1 cellular context compared by ENCODE assay signal in genomic region chr2:154449951-154450658, GRCh38.
A peak's percentile ranks its signal among the peaks of the same experiment; 100 is the strongest.
TF ChIP-seq lines count a peak whose summit lies in the region.

No MANE protein-coding gene starts in this region.

TF ChIP-seq in HepG2, 621 proteins besides CTCF, POLR2A, EP300 and RAD21 (continued from another document and continues in another):
- TF ChIP-seq FOXP4 (CRISPR knock-in tag; IDR thresholded peaks at IDR 0.05) = peak; percentile 96
- TF ChIP-seq SALL1 (CRISPR knock-in tag; IDR thresholded peaks at IDR 0.05) = peak; percentile 82; the same call in 1 of the 2 replicates
- peak; percentile 82; the same call in 1 of the 2 replicates for TF ChIP-seq MBD4 (IDR thresholded peaks at IDR 0.05; ENCODE audit: borderline replicate concordance, low read length)
- peak; percentile 75 for TF ChIP-seq ZEB1 (IDR thresholded peaks at IDR 0.05; ENCODE audit: insufficient replicate concordance, low read depth)
- no peak for TF ChIP-seq ZBTB33 (CRISPR knock-in tag; IDR thresholded peaks at IDR 0.05)
- 0 out of 2 replicates have a peak, but pooled peaks have one; percentile 23 for TF ChIP-seq DMAP1 (CRISPR knock-in tag; IDR thresholded peaks at IDR 0.05)
- TF ChIP-seq XBP1 (CRISPR knock-in tag; IDR thresholded peaks at IDR 0.05) = no peak
- peak; percentile 91 for TF ChIP-seq BCL6 (CRISPR knock-in tag; IDR thresholded peaks at IDR 0.05)
- TF ChIP-seq YY1 (IDR thresholded peaks at IDR 0.05; ENCODE audit: insufficient read depth, insufficient replicate concordance, low read depth, low read length) = peak; percentile 76
- TF ChIP-seq SMAD1 (CRISPR knock-in tag; IDR thresholded peaks at IDR 0.05; ENCODE audit: borderline replicate concordance, low read depth) = no peak
- peak; percentile 72; the same call in 1 of the 2 replicates for TF ChIP-seq THYN1 (CRISPR knock-in tag; IDR thresholded peaks at IDR 0.05; ENCODE audit: borderline replicate concordance, low read depth)
- peak; percentile 60; the same call in 1 of the 2 replicates for TF ChIP-seq HOXA3 (CRISPR knock-in tag; IDR thresholded peaks at IDR 0.05)
- no peak for TF ChIP-seq ZMAT3 (CRISPR knock-in tag; conservative IDR thresholded peaks at IDR 0.05)
- peak; percentile 98 for TF ChIP-seq ARID5B (CRISPR knock-in tag; IDR thresholded peaks at IDR 0.05)
- peak; percentile 85 for TF ChIP-seq CREM (IDR thresholded peaks at IDR 0.05)
- no peak for TF ChIP-seq CREM (CRISPR knock-in tag; IDR thresholded peaks at IDR 0.05)
- no peak for TF ChIP-seq RARG (CRISPR knock-in tag; IDR thresholded peaks at IDR 0.05; ENCODE audit: low read depth)
- peak; percentile 75 for TF ChIP-seq CEBPG (CRISPR knock-in tag; IDR thresholded peaks at IDR 0.05)
- TF ChIP-seq ISL2 (CRISPR knock-in tag; IDR thresholded peaks at IDR 0.05) = peak; percentile 97
- TF ChIP-seq ATF3 (CRISPR knock-in tag; IDR thresholded peaks at IDR 0.05) = no peak
- no peak for TF ChIP-seq MLLT10 (CRISPR knock-in tag; IDR thresholded peaks at IDR 0.05)
- no peak for TF ChIP-seq NR0B2 (CRISPR knock-in tag; IDR thresholded peaks at IDR 0.05)
- peak; percentile 77; the same call in 1 of the 2 replicates for TF ChIP-seq POGK (CRISPR knock-in tag; conservative IDR thresholded peaks at IDR 0.05)
- TF ChIP-seq BCL3 (CRISPR knock-in tag; IDR thresholded peaks at IDR 0.05) = no peak
- peak; percentile 81 for TF ChIP-seq ZNF629 (CRISPR knock-in tag; conservative IDR thresholded peaks at IDR 0.05)
- TF ChIP-seq KDM6A (CRISPR knock-in tag; IDR thresholded peaks at IDR 0.05; ENCODE audit: low read depth) = peak; percentile 95
- peak; percentile 52 for TF ChIP-seq SKI (IDR thresholded peaks at IDR 0.05; ENCODE audit: partially characterized antibody)
- TF ChIP-seq NR2F6 (IDR thresholded peaks at IDR 0.05) = peak; percentile 55; the same call in 1 of the 2 replicates
- TF ChIP-seq NR2F6 (CRISPR knock-in tag; IDR thresholded peaks at IDR 0.05) = peak; percentile 64; the same call in 1 of the 2 replicates
- no peak for TF ChIP-seq ARID2 (CRISPR knock-in tag; IDR thresholded peaks at IDR 0.05; ENCODE audit: borderline replicate concordance)
- peak; percentile 99 for TF ChIP-seq FOXA3 (CRISPR knock-in tag; IDR thresholded peaks at IDR 0.05)
- TF ChIP-seq ATF4 (CRISPR knock-in tag; IDR thresholded peaks at IDR 0.05) = peak in 1 of 2 experiments; percentile 58; a peak in 2 of 4 replicates
- TF ChIP-seq TARDBP (CRISPR knock-in tag; IDR thresholded peaks at IDR 0.05) = peak; percentile 82
- no peak; the same call in 1 of the 2 replicates for TF ChIP-seq AHR (CRISPR knock-in tag; IDR thresholded peaks at IDR 0.05)
- peak; percentile 95 for TF ChIP-seq GATAD2A (CRISPR knock-in tag; IDR thresholded peaks at IDR 0.05)
- no peak for TF ChIP-seq ZNF251 (CRISPR knock-in tag; IDR thresholded peaks at IDR 0.05)
- peak; percentile 94 for TF ChIP-seq HMG20A (CRISPR knock-in tag; IDR thresholded peaks at IDR 0.05; ENCODE audit: borderline replicate concordance)
- peak; percentile 37; the same call in 1 of the 2 replicates for TF ChIP-seq TBX3 (IDR thresholded peaks at IDR 0.05; ENCODE audit: borderline replicate concordance)
- TF ChIP-seq ZNF333 (CRISPR knock-in tag; IDR thresholded peaks at IDR 0.05; ENCODE audit: borderline replicate concordance) = no peak
- peak; percentile 91 for TF ChIP-seq MED1 (CRISPR knock-in tag; IDR thresholded peaks at IDR 0.05)
- TF ChIP-seq STAT6 (CRISPR knock-in tag; IDR thresholded peaks at IDR 0.05; ENCODE audit: borderline replicate concordance) = peak; percentile 81; the same call in 1 of the 2 replicates
- peak; percentile 33; the same call in 1 of the 2 replicates for TF ChIP-seq MAX (IDR thresholded peaks at IDR 0.05)
